8 cellular contexts compared by ENCODE assay signal in the genomic region with DNA sequence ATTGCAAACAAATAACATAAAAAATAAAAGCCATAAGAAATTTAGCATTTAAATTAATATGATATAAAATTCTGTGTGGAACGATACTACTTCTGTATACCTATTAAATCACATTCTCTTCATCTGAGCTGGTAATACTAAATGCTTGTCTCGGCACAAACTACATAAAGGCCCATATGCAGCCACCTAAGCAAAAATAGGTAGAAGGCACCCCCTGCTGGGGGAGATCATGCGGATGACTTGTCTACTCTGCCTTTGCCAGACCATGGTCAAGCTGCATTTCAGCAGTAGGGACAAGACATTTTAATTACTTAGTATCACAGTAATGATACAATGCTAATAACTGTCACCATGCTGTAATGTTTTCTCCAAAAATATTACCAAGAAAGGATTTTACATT.
DNase-seq lines count a peak whose midpoint lies in the region; ATAC-seq and TF ChIP-seq lines count a peak whose summit lies in the region.

No MANE protein-coding gene starts in this region.

- H3K4me2 ChIP-seq in KMS-11 (no peak overlapping the region), OCI-LY1 (ENCODE audit: low read length) (no peak overlapping the region)

- H3K79me2 ChIP-seq in KMS-11 (ENCODE audit: insufficient read depth, low read depth) (no peaks in the 10 kb centered on the region), OCI-LY1 (ENCODE audit: insufficient read depth, low read length) (no peaks in the 10 kb centered on the region)

- H3K9ac ChIP-seq in KMS-11 (no peak overlapping the region), OCI-LY1 (ENCODE audit: low read length) (no peak overlapping the region)

- no peak overlapping the region for H2AFZ ChIP-seq in KMS-11 (ENCODE audit: low read depth)
- no peak overlapping the region for H2AFZ ChIP-seq in OCI-LY1 (ENCODE audit: low read length)

- H4K20me1 ChIP-seq in KMS-11 (ENCODE audit: insufficient read depth), result no peaks in the 10 kb centered on the region
- no peaks in the 10 kb centered on the region for H4K20me1 ChIP-seq in OCI-LY1 (ENCODE audit: insufficient read depth, low read length)

- no peaks in the 10 kb centered on the region for H3F3A ChIP-seq in OCI-LY1 (ENCODE audit: insufficient read depth, low read length)

- H3K27me3 Mint-ChIP-seq in neural crest cell (ENCODE audit: low read depth), result no peaks in the 10 kb centered on the region

- H3K4me3 ChIP-seq in cardiac muscle cell (no peak overlapping the region), KMS-11 (IDR thresholded peaks at IDR 0.05; ENCODE audit: insufficient read depth, low read depth, low read length) (no peak overlapping the region), OCI-LY1 (ENCODE audit: low read depth, low read length, poor library complexity, severe bottlenecking) (no peak overlapping the region), epithelial cell of proximal tubule (ENCODE audit: low read depth, low read length) (no peak overlapping the region)

- H3K36me3 ChIP-seq in cardiac muscle cell, result no peaks in the 10 kb centered on the region
- H3K36me3 ChIP-seq in KMS-11 (ENCODE audit: insufficient read depth), result no peaks in the 10 kb centered on the region
- H3K36me3 ChIP-seq in OCI-LY1 (ENCODE audit: insufficient read depth, low read length), result no peaks in the 10 kb centered on the region

- no peaks in the 10 kb centered on the region for H3K9me2 ChIP-seq in OCI-LY1 (ENCODE audit: low read depth, low read length)

- no peaks in the 10 kb centered on the region for H3K4me1 ChIP-seq in cardiac muscle cell (ENCODE audit: low read depth)
- no peaks in the 10 kb centered on the region for H3K4me1 ChIP-seq in KMS-11 (ENCODE audit: low read depth, poor library complexity, severe bottlenecking)
- H3K4me1 ChIP-seq in OCI-LY1 (ENCODE audit: insufficient read depth, low read length, severe bottlenecking), result no peaks in the 10 kb centered on the region

- intact Hi-C loops in Right ventricle myocardium inferior (cut with DNase I), result loop anchor here (5.0 kb wide), 1 partner anchor 769 kb away; no protein-coding TSS in a partner anchor

- H3K27ac Mint-ChIP-seq in neural crest cell (ENCODE audit: unreplicated experiment), result no peak overlapping the region

- no peaks in the 10 kb centered on the region for H3K9me3 Mint-ChIP-seq in neural crest cell

- ATAC-seq in Right ventricle myocardium inferior, result no peak
- ATAC-seq in GM18520 (IDR thresholded peaks at IDR 0.05; ENCODE audit: unreplicated experiment), result no peak

- no peaks in the 10 kb centered on the region for H3K36me3 Mint-ChIP-seq in neural crest cell (ENCODE audit: low read depth)

- peak; percentile 23 to 79 for DNase-seq in cardiac muscle cell (ENCODE audit: low read depth in 1 of 2, low spot score in 1 of 2)
- no peak for DNase-seq in Right ventricle myocardium inferior (ENCODE audit: missing footprints)
- DNase-seq in epithelial cell of proximal tubule (ENCODE audit: low read depth), result no peak
- DNase-seq in neural crest cell (ENCODE audit: low read depth, low spot score), result peak; percentile 73
- no peak for DNase-seq in activated CD4-positive, CD25-positive, alpha-beta regulatory T cell (lab: John Stamatoyannopoulos, UW)

- TF ChIP-seq CTCF in cardiac muscle cell (IDR thresholded peaks at IDR 0.05; ENCODE audit: low read depth, low read length) (peak; percentile 27), KMS-11 (conservative IDR thresholded peaks at IDR 0.05; ENCODE audit: low read depth, low read length) (peak; percentile 90), OCI-LY1 (IDR thresholded peaks at IDR 0.05; ENCODE audit: low read length) (peak; percentile 68), epithelial cell of proximal tubule (conservative IDR thresholded peaks at IDR 0.05; ENCODE audit: low read depth, low read length) (peak; percentile 80), neural crest cell (conservative IDR thresholded peaks at IDR 0.05) (peak; percentile 94)

- H3K9me3 ChIP-seq in cardiac muscle cell (ENCODE audit: low read depth) (no peaks in the 10 kb centered on the region), OCI-LY1 (ENCODE audit: low read length) (no peaks in the 10 kb centered on the region)

- H3K4me1 Mint-ChIP-seq in neural crest cell, result peaks cover 10% of the 10 kb centered on the region

- H3K27ac ChIP-seq in cardiac muscle cell (no peak overlapping the region), KMS-11 (no peak overlapping the region), OCI-LY1 (ENCODE audit: low read depth, low read length, poor library complexity, severe bottlenecking) (no peak overlapping the region)

- no peak overlapping the region for H3K4me3 Mint-ChIP-seq in neural crest cell

- H3K27me3 ChIP-seq in cardiac muscle cell, result no peaks in the 10 kb centered on the region
- H3K27me3 ChIP-seq in KMS-11 (ENCODE audit: insufficient read depth, low read depth), result no peaks in the 10 kb centered on the region
- no peaks in the 10 kb centered on the region for H3K27me3 ChIP-seq in OCI-LY1 (ENCODE audit: insufficient read depth, low read length)

Comparison
In these comparisons a context has a peak if more than half of its experiments do, and no peak if none do; other contexts are left out.
1. DNase-seq: peak in cardiac muscle cell (2 of 2) and neural crest cell (single experiment); none in Right ventricle myocardium inferior (single experiment), epithelial cell of proximal tubule (single experiment) and activated CD4-positive, CD25-positive, alpha-beta regulatory T cell (0 of 4).
2. CTCF ChIP-seq: peak in every context shown above with its lines; median percentile 94 in neural crest cell; 90 in KMS-11; 80 in epithelial cell of proximal tubule; 68 in OCI-LY1; 27 in cardiac muscle cell.